In the genomic region with DNA sequence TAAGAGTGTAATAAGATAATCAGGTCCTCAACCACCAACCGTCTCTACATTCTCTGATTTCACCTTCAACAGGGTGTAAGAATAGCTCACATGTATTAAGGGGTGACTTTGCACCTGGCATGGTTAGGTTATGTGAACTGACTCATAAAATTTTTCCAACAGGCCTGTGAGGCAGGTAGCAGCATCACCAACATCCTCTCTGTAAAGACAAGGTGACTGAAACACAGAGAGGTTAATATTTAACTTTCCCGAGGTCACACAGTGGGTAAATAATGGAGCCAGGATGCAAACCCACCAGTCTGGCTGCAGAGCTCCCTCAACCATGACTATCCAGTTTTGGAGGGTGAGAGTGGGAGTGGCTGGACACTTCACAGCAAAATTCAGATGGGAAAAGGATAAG, we compare ENCODE assay signal across 13 cellular contexts.
"Had no signal": no experiment of that assay in that cellular context is flagged by ENCODE, and none has a peak within 500 bp of the region (broad histone marks: within the 10 kb centered on the region; RNA-seq: fewer than 3 reads in every experiment).

No MANE protein-coding gene starts in this region.

- DNase-seq: activated CD4-positive, alpha-beta T cell treated with anti-CD3 and anti-CD28 coated beads, Interleukin-2, amount 10 ng/mL, durations not matched to agents 24 days and 14 days; activated CD8-positive, alpha-beta T cell treated with anti-CD3 and anti-CD28 coated beads for 36 hours; activated naive CD4-positive, alpha-beta T cell treated with anti-CD3 and anti-CD28 coated beads for 36 hours; activated T-cell treated with anti-CD3 and anti-CD28 coated beads, Interleukin-2, amount 50 U/mL, for 24 hours; body of pancreas; kidney; mesenchymal stem cell; naive thymus-derived CD8-positive, alpha-beta T cell; psoas muscle; stimulated activated CD4-positive, alpha-beta T cell treated with anti-CD3 and anti-CD28 coated beads, Interleukin-4, amount 100 ng/mL, for 24 hours; stomach; testis; upper lobe of right lung had no signal
